Comparison of ENCODE assay signal across 19 cellular contexts in the genomic region with DNA sequence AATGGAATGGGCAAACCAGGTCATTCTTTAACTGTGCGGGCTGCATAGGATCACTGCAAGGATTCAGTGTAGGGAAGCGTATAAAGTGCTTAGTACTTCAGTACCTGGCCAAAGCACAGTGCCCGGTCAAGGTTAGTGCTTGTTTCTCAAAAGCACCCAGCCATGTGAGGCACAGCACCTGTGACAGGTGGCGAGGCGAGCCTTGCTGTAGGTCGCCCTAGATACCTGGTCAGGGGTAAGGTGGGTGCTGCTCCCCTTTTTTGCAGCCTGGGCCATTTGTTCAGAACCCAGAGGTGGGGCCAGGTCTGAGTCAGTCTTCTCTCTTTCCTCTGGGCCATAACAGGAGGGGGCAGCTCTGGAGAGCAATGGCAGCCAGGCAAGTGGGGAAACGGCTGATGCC.
"Had no signal": no experiment of that assay in that cellular context is flagged by ENCODE, and none has a peak within 500 bp of the region (broad histone marks: within the 10 kb centered on the region; RNA-seq: fewer than 3 reads in every experiment).

No MANE protein-coding gene starts in this region.

- H3K4me2 ChIP-seq: SK-N-SH had no signal

- H3K9me3 ChIP-seq: SK-N-SH had no signal

- ATAC-seq: Panc1 had no signal

- H3K27ac ChIP-seq: HL-60, RWPE1 had no signal

- H3K9ac ChIP-seq: SK-N-SH had no signal

- DNase-seq: KBM-7, NCI-H1092, NCI-H1436, NCI-H187, NCI-H2029, NCI-H2081 treated with DMSO at 0.1 percent for 48 hours, NCI-H2171, NCI-H226, NCI-H446, NCI-H510A, NCI-H524 treated with DMSO at 0.1 percent for 48 hours, NCI-H69, NCI-H774, SHP77, SK-N-SH had no signal

- FAIRE-seq: HTR-8/SVneo had no signal
